Comparison of ENCODE assay signal across 20 cellular contexts in the genomic region with DNA sequence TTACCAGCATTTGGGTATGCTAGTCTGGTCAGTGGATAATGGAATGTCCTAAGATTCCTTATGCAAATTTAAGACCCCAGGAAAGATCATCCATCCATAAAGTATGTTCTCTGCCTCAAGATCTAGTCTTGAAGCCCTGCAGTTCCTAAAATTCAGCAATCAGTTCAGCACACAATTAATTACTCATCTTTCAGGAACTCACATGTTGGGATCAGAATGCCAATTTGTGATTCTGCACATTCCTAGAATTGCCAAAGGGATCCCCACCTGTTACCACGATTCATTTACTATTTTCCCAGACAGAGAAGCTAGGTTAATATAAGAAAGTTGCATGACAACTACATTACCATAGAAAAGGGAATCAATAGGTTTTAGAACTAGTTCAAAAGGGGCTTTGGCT. TPM values are rescaled to one million over a fixed set of nuclear protein-coding genes. Genes with fewer than 3 reads are reported as not detected.
"Had no signal": no experiment of that assay in that cellular context is flagged by ENCODE, and none has a peak within 500 bp of the region (broad histone marks: within the 10 kb centered on the region; RNA-seq: fewer than 3 reads in every experiment).

No MANE protein-coding gene starts in this region.

- FAIRE-seq: keratinocyte had no signal

- ATAC-seq: gastrocnemius medialis; left cardiac atrium; left ventricle myocardium superior; naive thymus-derived CD8-positive, alpha-beta T cell; right cardiac atrium had no signal

- H3K4me3 ChIP-seq: dorsolateral prefrontal cortex, gastrocnemius medialis, lung, smooth muscle cell had no signal

- H3K36me3 ChIP-seq: gastrocnemius medialis, neutrophil had no signal

- H3K4me2 ChIP-seq: smooth muscle cell had no signal

- H3K27ac Mint-ChIP-seq: naive thymus-derived CD8-positive, alpha-beta T cell had no signal

- H3K4me3 Mint-ChIP-seq: naive thymus-derived CD8-positive, alpha-beta T cell had no signal

- H3K9me3 ChIP-seq: neutrophil had no signal

- H3K27ac ChIP-seq: dorsolateral prefrontal cortex, gastrocnemius medialis, neutrophil had no signal

- H3K4me1 ChIP-seq: gastrocnemius medialis had no signal

- DNase-seq: cortex of kidney; dorsolateral prefrontal cortex; effector CD8-positive, alpha-beta T cell; gastrocnemius medialis; glutamatergic neuron; left cardiac atrium; left ventricle myocardium superior; mesenchymal stem cell; midbrain; naive thymus-derived CD8-positive, alpha-beta T cell; posterior cingulate gyrus; right cardiac atrium; stimulated activated CD4-positive, alpha-beta T cell treated with anti-CD3 and anti-CD28 coated beads, Interleukin-2, amount 100 ng/mL, for 48 hours; stimulated activated naive CD4-positive, alpha-beta T cell treated with Interleukin-2 at 50 U/mL for 16 hours; trophoblast cell had no signal

RNA-seq across cellular contexts. Expression of a gene that starts 3.2 kb away (rescaled TPM):
- total RNA-seq: gastrocnemius medialis; left ventricle myocardium superior; naive thymus-derived CD8-positive, alpha-beta T cell; osteocyte; smooth muscle cell had no signal
